In genomic region chr1:161177112-161177935, GRCh38 we compare ENCODE assay signal across 1 cellular context.
A peak's percentile ranks its signal among the peaks of the same experiment; 100 is the strongest.
TF ChIP-seq lines count a peak whose summit lies in the region.

Gene B4GALT3 (minus strand): TSS chr1:161177507. CDS start chr1:161176060, 1,447 bp downstream.

TF ChIP-seq in WTC11, 78 proteins besides CTCF, POLR2A, EP300 and RAD21 (continued from another document):
- TF ChIP-seq AFF4 (CRISPR knock-in tag; IDR thresholded peaks at IDR 0.05; ENCODE audit: borderline replicate concordance) = 0 out of 2 replicates have a peak, but pooled peaks have one; percentile 52
- TF ChIP-seq USF1 (CRISPR knock-in tag; IDR thresholded peaks at IDR 0.05) = 0 out of 2 replicates have a peak, but pooled peaks have one; percentile 40
- peak; percentile 99 for TF ChIP-seq SP1 (CRISPR knock-in tag; conservative IDR thresholded peaks at IDR 0.05)
- peak; percentile 34; the same call in 1 of the 2 replicates for TF ChIP-seq CREB1 (CRISPR knock-in tag; IDR thresholded peaks at IDR 0.05)
- peak; percentile 31; the same call in 1 of the 2 replicates for TF ChIP-seq NFE2L1 (CRISPR knock-in tag; IDR thresholded peaks at IDR 0.05)
- no peak for TF ChIP-seq NR3C1 (CRISPR knock-in tag; conservative IDR thresholded peaks at IDR 0.05; ENCODE audit: low read depth)
- 0 out of 2 replicates have a peak, but pooled peaks have one; percentile 8 for TF ChIP-seq ZBTB21 (CRISPR knock-in tag; IDR thresholded peaks at IDR 0.05; ENCODE audit: borderline replicate concordance)
- TF ChIP-seq HMGXB4 (CRISPR knock-in tag; IDR thresholded peaks at IDR 0.05) = peak; percentile 72; the same call in 1 of the 2 replicates
- TF ChIP-seq ZNF232 (CRISPR knock-in tag; IDR thresholded peaks at IDR 0.05) = peak; percentile 84; the same call in 1 of the 2 replicates
- no peak for TF ChIP-seq TEAD1 (CRISPR knock-in tag; IDR thresholded peaks at IDR 0.05)
- peak; percentile 96 for TF ChIP-seq ZNF423 (CRISPR knock-in tag; IDR thresholded peaks at IDR 0.05)
- no peak for TF ChIP-seq ZNF219 (CRISPR knock-in tag; IDR thresholded peaks at IDR 0.05; ENCODE audit: borderline replicate concordance)
- peak; percentile 83; the same call in 1 of the 2 replicates for TF ChIP-seq MAX (CRISPR knock-in tag; IDR thresholded peaks at IDR 0.05)
- peak; percentile 53; the same call in 1 of the 2 replicates for TF ChIP-seq SMAD3 (CRISPR knock-in tag; IDR thresholded peaks at IDR 0.05; ENCODE audit: borderline replicate concordance)
- TF ChIP-seq TP53 (CRISPR knock-in tag; IDR thresholded peaks at IDR 0.05) = 0 out of 2 replicates have a peak, but pooled peaks have one; percentile 46
- TF ChIP-seq USF2 (CRISPR knock-in tag; IDR thresholded peaks at IDR 0.05) = peak; percentile 59
- no peak for TF ChIP-seq ATF3 (CRISPR knock-in tag; conservative IDR thresholded peaks at IDR 0.05)
- no peak for TF ChIP-seq E2F1 (CRISPR knock-in tag; IDR thresholded peaks at IDR 0.05)
- peak; percentile 59; the same call in 1 of the 2 replicates for TF ChIP-seq ETV6 (CRISPR knock-in tag; IDR thresholded peaks at IDR 0.05)
- TF ChIP-seq PRDM15 (CRISPR knock-in tag; IDR thresholded peaks at IDR 0.05) = 0 out of 2 replicates have a peak, but pooled peaks have one; percentile 22
- peak; percentile 69; the same call in 1 of the 2 replicates for TF ChIP-seq E2F5 (CRISPR knock-in tag; IDR thresholded peaks at IDR 0.05)
- TF ChIP-seq ESRRA (CRISPR knock-in tag; IDR thresholded peaks at IDR 0.05; ENCODE audit: borderline replicate concordance) = peak; percentile 83; the same call in 1 of the 2 replicates
- TF ChIP-seq FOXP1 (CRISPR knock-in tag; IDR thresholded peaks at IDR 0.05; ENCODE audit: borderline replicate concordance) = no peak
- peak; percentile 74; the same call in 1 of the 2 replicates for TF ChIP-seq MLX (CRISPR knock-in tag; IDR thresholded peaks at IDR 0.05)
